8 cellular contexts compared by ENCODE assay signal in the genomic region with DNA sequence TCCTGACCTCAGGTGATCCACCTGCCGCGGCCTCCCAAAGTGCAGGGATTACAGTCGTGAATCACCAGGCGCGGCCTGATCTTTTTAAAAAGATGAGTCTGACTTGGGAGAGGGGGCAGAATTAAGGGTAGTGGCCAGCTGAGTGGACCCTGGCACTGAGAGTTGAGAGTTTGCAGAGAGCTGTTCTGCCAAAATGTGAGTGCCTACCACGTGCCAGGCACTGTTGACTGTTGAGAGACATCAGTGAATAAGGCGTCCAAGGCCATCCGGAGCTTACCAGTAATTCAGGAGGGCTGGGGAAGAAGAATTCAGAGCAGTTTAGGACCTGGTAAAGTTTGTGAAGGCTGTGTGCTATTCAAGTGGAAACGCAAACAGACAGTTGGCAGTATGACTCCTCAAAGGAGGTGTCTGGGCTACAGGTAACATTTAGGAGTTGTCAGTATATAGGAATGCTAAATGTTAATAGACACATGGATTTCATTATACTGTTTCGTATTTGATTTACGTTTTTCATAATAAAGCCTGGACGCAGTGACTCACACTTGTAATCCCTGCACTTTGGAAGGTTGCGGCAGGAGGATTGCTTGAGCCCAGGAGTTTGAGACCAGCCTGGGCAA. TPM values are rescaled to one million over a fixed set of nuclear protein-coding genes. Genes with fewer than 3 reads are reported as not detected.
A peak's percentile ranks its signal among the peaks of the same experiment; 100 is the strongest.
DNase-seq lines count a peak whose midpoint lies in the region; ATAC-seq and TF ChIP-seq lines count a peak whose summit lies in the region.

No MANE protein-coding gene starts in this region.

- peaks cover 74% of the 10 kb centered on the region for H3K79me2 ChIP-seq in DND-41 (ENCODE audit: insufficient read depth, low read length)

- 66% methylated on average over 13 of the region's 13 CpGs for WGBS in esophagus muscularis mucosa
- WGBS in neuronal stem cell (ENCODE audit: extremely low coverage in 2 of 2, insufficient read length in 2 of 2, insufficient replicate concordance in 1 of 2), 2 donors = no CpG with 5 or more reads among the region's 13 CpGs

- DNase-seq in DND-41 (no peak), RWPE1 (ENCODE audit: low spot score) (peak; percentile 66), esophagus muscularis mucosa (ENCODE audit: extremely low spot score) (no peak), neuronal stem cell (ENCODE audit: low spot score) (no peak), T1000 (lab: John Stamatoyannopoulos, UW) (no peak), NCI-H748 treated with DMSO at 0.1 percent for 48 hours (lab: John Stamatoyannopoulos, UW) (no peak)

- H3K27me3 ChIP-seq in DND-41 (ENCODE audit: insufficient read depth, low read length, poor library complexity) (no peaks in the 10 kb centered on the region), esophagus muscularis mucosa (no peaks in the 10 kb centered on the region), neuronal stem cell (ENCODE audit: control insufficient read depth in 3 of 3, insufficient read depth in 3 of 3, low read depth in 1 of 3, low read length in 3 of 3) (peaks cover 0 to 9% (median 0%) of the 10 kb centered on the region in 3 experiments)

- H3K14ac ChIP-seq in neuronal stem cell (ENCODE audit: low read length) = no peak overlapping the region

- H2BK5ac ChIP-seq in neuronal stem cell (ENCODE audit: low read length) = no peak overlapping the region

- H3K4ac ChIP-seq in neuronal stem cell (ENCODE audit: low read length) = no peak overlapping the region

- H2BK12ac ChIP-seq in neuronal stem cell (ENCODE audit: low read length) = no peak overlapping the region

- POLR2A ChIA-PET in RWPE1 (lab: Yijun Ruan, JAX; ENCODE audit: low non-redundant PET) = interaction anchor here (0.5 kb wide), 1 partner anchor 68 kb away, joined by 3 read pairs; no protein-coding TSS in a partner anchor

- peak overlapping the region; percentile 90 for H3K4me2 ChIP-seq in DND-41 (ENCODE audit: insufficient read depth, low read length)
- peak overlapping the region; percentile 18 for H3K4me2 ChIP-seq in neuronal stem cell (ENCODE audit: insufficient read depth, low read length, poor library complexity, severe bottlenecking)

- H3K23ac ChIP-seq in neuronal stem cell (ENCODE audit: low read depth, low read length, poor library complexity) = no peak overlapping the region

- no peak overlapping the region for H2BK120ac ChIP-seq in neuronal stem cell (ENCODE audit: low read depth, low read length)

- no peak overlapping the region for H2BK15ac ChIP-seq in neuronal stem cell (ENCODE audit: low read length)

- H3K4me3 ChIP-seq in DND-41 (ENCODE audit: low read depth in 1 of 2, low read length in 2 of 2) (peak overlapping the region in 1 of 2 experiments; percentile 100; a peak in 2 of 4 replicates), esophagus muscularis mucosa (peak overlapping the region; percentile 71 to 92 (median 76)), neuronal stem cell (ENCODE audit: low read length in 2 of 2) (peak overlapping the region in 1 of 2 donors; percentile 94)

- peaks cover 26% of the 10 kb centered on the region for H3K36me3 ChIP-seq in DND-41 (ENCODE audit: insufficient read depth, low read length)
- H3K36me3 ChIP-seq in esophagus muscularis mucosa = peaks cover 0 to 34% (median 5%) of the 10 kb centered on the region in 4 donors
- H3K36me3 ChIP-seq in neuronal stem cell (replicated peaks in 1 of 2; ENCODE audit: control insufficient read depth in 2 of 2, insufficient read depth in 2 of 2, low read length in 2 of 2) = peaks cover 3 to 41% of the 10 kb centered on the region in 2 donors

- H4K91ac ChIP-seq in neuronal stem cell (ENCODE audit: low read depth, low read length, poor library complexity) = no peak overlapping the region

- intact Hi-C loops in esophagus muscularis mucosa (cut with DNase I) = loop anchor here (10.0 kb wide), 2 partner anchors 89 to 601 kb away; a partner anchor contains a TSS

- H3K9ac ChIP-seq in DND-41 (ENCODE audit: low read depth, low read length) (peak overlapping the region; percentile 96; the same call in 1 of the 2 replicates), neuronal stem cell (ENCODE audit: low read depth, low read length, poor library complexity) (no peak overlapping the region)

- TF ChIP-seq POLR2A in esophagus muscularis mucosa (IDR thresholded peaks at IDR 0.05; ENCODE audit: low read depth) (no peak), GM18505 (IDR thresholded peaks at IDR 0.05; ENCODE audit: borderline replicate concordance, extremely low read depth, insufficient read depth, insufficient read length) (no peak)

- ATAC-seq in DND-41 (ENCODE audit: insufficient read depth, low read depth) (no peak), HG02870 (IDR thresholded peaks at IDR 0.05; ENCODE audit: unreplicated experiment) (no peak), GM18505 (IDR thresholded peaks at IDR 0.05; ENCODE audit: unreplicated experiment) (no peak)

- H4K20me1 ChIP-seq in DND-41 (ENCODE audit: insufficient read depth, low read length) = peaks cover 19% of the 10 kb centered on the region

- H2AK5ac ChIP-seq in neuronal stem cell (ENCODE audit: low read depth, low read length) = no peak overlapping the region

- peaks cover 9% of the 10 kb centered on the region for H3K79me1 ChIP-seq in neuronal stem cell (ENCODE audit: low read depth, low read length)

- no peak overlapping the region for H3K18ac ChIP-seq in neuronal stem cell (ENCODE audit: low read length)

- TF ChIP-seq CTCF in DND-41 (IDR thresholded peaks at IDR 0.05; ENCODE audit: borderline replicate concordance, extremely low read depth, low read length, poor library complexity, severe bottlenecking) (no peak), RWPE1 (conservative IDR thresholded peaks at IDR 0.05; ENCODE audit: low read depth) (no peak), esophagus muscularis mucosa (IDR thresholded peaks at IDR 0.05) (no peak)

- TF ChIP-seq EP300 in esophagus muscularis mucosa (IDR thresholded peaks at IDR 0.05) = no peak

- H2AFZ ChIP-seq in DND-41 (ENCODE audit: low read depth, low read length) = no peak overlapping the region
- H2AFZ ChIP-seq in neuronal stem cell (ENCODE audit: low read length) = no peak overlapping the region

- H3K4me1 ChIP-seq in DND-41 (ENCODE audit: insufficient read depth, low read length) (peaks cover 33% of the 10 kb centered on the region), esophagus muscularis mucosa (peaks cover 28 to 67% (median 51%) of the 10 kb centered on the region in 4 donors), neuronal stem cell (ENCODE audit: control insufficient read depth in 2 of 2, insufficient read depth in 1 of 2, low read depth in 1 of 2, low read length in 2 of 2) (no peaks in the 10 kb centered on the region)

- CTCF ChIA-PET in RWPE1 (lab: Yijun Ruan, JAX) = interaction anchor here (0.6 to 0.7 kb wide), 2 partner anchors 15 to 326 kb away, joined by 3 to 6 read pairs; no protein-coding TSS in a partner anchor

- no peaks in the 10 kb centered on the region for H3K9me3 ChIP-seq in DND-41 (ENCODE audit: insufficient read depth, low read length, severe bottlenecking)
- no peaks in the 10 kb centered on the region for H3K9me3 ChIP-seq in esophagus muscularis mucosa
- peaks cover 0 to 19% of the 10 kb centered on the region in 2 donors for H3K9me3 ChIP-seq in neuronal stem cell (replicated peaks in 1 of 2; ENCODE audit: control insufficient read depth in 2 of 2, insufficient read depth in 1 of 2, low read depth in 1 of 2, low read length in 2 of 2)

- H3K27ac ChIP-seq in DND-41 (ENCODE audit: low read length) (peak overlapping the region; percentile 22; the same call in 1 of the 2 replicates), RWPE1 (peak overlapping the region; percentile 99), esophagus muscularis mucosa (replicated peaks in 1 of 4) (peak overlapping the region; percentile 95 to 99 (median 96)), neuronal stem cell (replicated peaks; ENCODE audit: low read length) (no peak overlapping the region)

- H4K8ac ChIP-seq in neuronal stem cell (ENCODE audit: low read depth, low read length) = no peak overlapping the region

RNA-seq across cellular contexts. Expression of a gene that starts 1.5 kb away (rescaled TPM):
- total RNA-seq in esophagus muscularis mucosa = 100 to 1,000 TPM in 3 of 4 donors, 10 to 100 TPM in 1; 93.3 to 131 (median 116) TPM
- 97.9 TPM for polyA plus RNA-seq in neuronal stem cell (2013, experiment 1 of 2)
- 97.3 TPM for polyA plus RNA-seq in neuronal stem cell (2013, experiment 2 of 2)

RNA-seq across cellular contexts. Expression of a gene that starts 14.2 kb away (rescaled TPM):
- total RNA-seq in esophagus muscularis mucosa = 10 to 100 TPM in 3 of 4 donors, 1 to 10 TPM in 1; 7.9 to 16.4 (median 15.7) TPM
- 13.1 TPM for polyA plus RNA-seq in neuronal stem cell (2013, experiment 1 of 2)
- 14.0 TPM for polyA plus RNA-seq in neuronal stem cell (2013, experiment 2 of 2)
